27 cellular contexts compared by ENCODE assay signal in the genomic region with DNA sequence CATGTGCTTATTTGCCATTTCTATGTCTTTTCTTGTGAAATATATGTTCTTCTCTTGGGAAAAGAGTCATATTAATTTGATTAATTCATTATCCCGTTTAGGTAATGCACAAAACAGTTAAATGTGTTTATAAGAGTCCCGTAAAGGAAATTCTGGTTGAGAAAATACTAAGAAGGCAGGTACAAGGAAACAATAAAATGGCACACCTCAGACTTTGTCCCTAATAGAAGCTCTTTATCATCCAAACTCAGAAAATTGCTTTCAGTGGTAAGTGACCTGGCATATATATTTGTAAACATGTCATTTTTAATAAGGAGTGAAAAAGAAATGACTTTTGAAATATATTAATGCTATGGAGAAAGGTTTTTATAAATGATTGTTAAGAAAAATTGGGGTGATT.
"Had no signal": no experiment of that assay in that cellular context is flagged by ENCODE, and none has a peak within 500 bp of the region (broad histone marks: within the 10 kb centered on the region; RNA-seq: fewer than 3 reads in every experiment).

No MANE protein-coding gene starts in this region.

- DNase-seq: colonic mucosa; cortex of kidney; dermis blood vessel endothelial cell; dorsolateral prefrontal cortex; effector CD4-positive, alpha-beta T cell; effector CD8-positive, alpha-beta T cell; effector memory CD4-positive, alpha-beta T cell; effector memory CD8-positive, alpha-beta T cell; endodermal cell; erythroblast; esophagus squamous epithelium; foreskin fibroblast; foreskin keratinocyte; foreskin melanocyte; gastrocnemius medialis; glutamatergic neuron; head of caudate nucleus; heart left ventricle; heart right ventricle had no signal

- H3K4me1 ChIP-seq: colonic mucosa, esophagus squamous epithelium, foreskin keratinocyte, gastrocnemius medialis, gastroesophageal sphincter had no signal

- H3K27ac Mint-ChIP-seq: dendritic cell treated with granulocyte-macrophage colony-stimulating factor and Interleukin-4, amounts not matched to agents 40 ng/mL and 50 ng/mL, for 4 days; effector memory CD8-positive, alpha-beta T cell; endodermal cell had no signal

- ATAC-seq: effector memory CD8-positive, alpha-beta T cell; esophagus mucosa; foreskin keratinocyte; gastrocnemius medialis; gastroesophageal sphincter; heart left ventricle; heart right ventricle had no signal

- FAIRE-seq: endometrium, endothelial cell of umbilical vein had no signal

- H3K27me3 Mint-ChIP-seq: dendritic cell treated with granulocyte-macrophage colony-stimulating factor and Interleukin-4, amounts not matched to agents 40 ng/mL and 50 ng/mL, for 4 days had no signal

- H3K4me3 ChIP-seq: colonic mucosa, coronary artery, dorsolateral prefrontal cortex, esophagus muscularis mucosa, esophagus squamous epithelium, gastrocnemius medialis, gastroesophageal sphincter, heart left ventricle, heart right ventricle had no signal

- H3K36me3 ChIP-seq: colonic mucosa, esophagus muscularis mucosa, esophagus squamous epithelium, gastrocnemius medialis, gastroesophageal sphincter, heart left ventricle, heart right ventricle had no signal

- H3K27ac ChIP-seq: colonic mucosa, coronary artery, dorsolateral prefrontal cortex, epithelial cell of prostate, esophagus muscularis mucosa, esophagus squamous epithelium, foreskin keratinocyte, gastrocnemius medialis, gastroesophageal sphincter, heart left ventricle, heart right ventricle had no signal

- H3K9me3 ChIP-seq: colonic mucosa, esophagus muscularis mucosa, esophagus squamous epithelium, gastrocnemius medialis, gastroesophageal sphincter had no signal

- H3K4me3 Mint-ChIP-seq: dendritic cell treated with granulocyte-macrophage colony-stimulating factor and Interleukin-4, amounts not matched to agents 40 ng/mL and 50 ng/mL, for 4 days; effector memory CD8-positive, alpha-beta T cell; endodermal cell had no signal

- H3K9me3 Mint-ChIP-seq: dendritic cell treated with granulocyte-macrophage colony-stimulating factor and Interleukin-4, amounts not matched to agents 40 ng/mL and 50 ng/mL, for 4 days had no signal

- H3K27me3 ChIP-seq: colonic mucosa, esophagus muscularis mucosa, esophagus squamous epithelium, foreskin keratinocyte, gastrocnemius medialis, gastroesophageal sphincter, heart left ventricle, heart right ventricle had no signal
